Comparison of ENCODE assay signal across 13 cellular contexts in genomic region chr10:98272690-98273453, GRCh38. TPM values are rescaled to one million over a fixed set of nuclear protein-coding genes. Genes with fewer than 3 reads are reported as not detected.
"Had no signal": no experiment of that assay in that cellular context is flagged by ENCODE, and none has a peak within 500 bp of the region (broad histone marks: within the 10 kb centered on the region; RNA-seq: fewer than 3 reads in every experiment).

No MANE protein-coding gene starts in this region.

- H2AFZ ChIP-seq: parathyroid adenoma had no signal

- H3K27me3 ChIP-seq: gastroesophageal sphincter, tibial nerve, uterus had no signal

- H3K4me3 Mint-ChIP-seq: activated CD4-positive, alpha-beta memory T cell treated with anti-CD3 and anti-CD28 coated beads, Interleukin-2, amount 10 ng/mL, durations not matched to agents 7 days and 5 days; activated naive CD8-positive, alpha-beta T cell treated with anti-CD3 and anti-CD28 coated beads, Interleukin-2, amount 10 ng/mL, durations not matched to agents 7 days and 5 days; activated T-helper 1 cell treated with anti-CD3 and anti-CD28 coated beads, Interleukin-12 subunit alpha, Interleukin-12 subunit beta, Interleukin-2, Interleukin-4 antibody, amounts not matched to agents 30 ng/mL and 10 ng/mL and 1 ng/mL, durations not matched to agents 14 hours and 24 hours and 36 hours; memory B cell; stimulated activated memory B cell treated with anti-CD40 and anti-IgM and Interleukin-4, amounts not matched to agents 10 μg/mL and 1 μg/mL and 100 μg/mL, for 72 hours; T-helper 17 cell had no signal

- H3K9ac ChIP-seq: parathyroid adenoma had no signal

- H3K79me2 ChIP-seq: parathyroid adenoma had no signal

- H3K36me3 Mint-ChIP-seq: activated naive CD8-positive, alpha-beta T cell treated with anti-CD3 and anti-CD28 coated beads, Interleukin-2, amount 10 ng/mL, durations not matched to agents 7 days and 5 days; memory B cell; stimulated activated memory B cell treated with anti-CD40 and anti-IgM and Interleukin-4, amounts not matched to agents 10 μg/mL and 1 μg/mL and 100 μg/mL, for 72 hours had no signal

- H3K4me3 ChIP-seq: gastroesophageal sphincter, left ventricle myocardium inferior, tibial nerve, uterus had no signal

- H3K27ac Mint-ChIP-seq: activated CD4-positive, alpha-beta memory T cell treated with anti-CD3 and anti-CD28 coated beads, Interleukin-2, amount 10 ng/mL, durations not matched to agents 7 days and 5 days; activated naive CD8-positive, alpha-beta T cell treated with anti-CD3 and anti-CD28 coated beads, Interleukin-2, amount 10 ng/mL, durations not matched to agents 7 days and 5 days; activated T-helper 1 cell treated with anti-CD3 and anti-CD28 coated beads, Interleukin-12 subunit alpha, Interleukin-12 subunit beta, Interleukin-2, Interleukin-4 antibody, amounts not matched to agents 30 ng/mL and 10 ng/mL and 1 ng/mL, durations not matched to agents 14 hours and 24 hours and 36 hours; memory B cell; stimulated activated memory B cell treated with anti-CD40 and anti-IgM and Interleukin-4, amounts not matched to agents 10 μg/mL and 1 μg/mL and 100 μg/mL, for 72 hours; T-helper 17 cell had no signal

- H3K9me3 Mint-ChIP-seq: activated CD4-positive, alpha-beta memory T cell treated with anti-CD3 and anti-CD28 coated beads, Interleukin-2, amount 10 ng/mL, durations not matched to agents 7 days and 5 days; activated naive CD8-positive, alpha-beta T cell treated with anti-CD3 and anti-CD28 coated beads, Interleukin-2, amount 10 ng/mL, durations not matched to agents 7 days and 5 days; activated T-helper 1 cell treated with anti-CD3 and anti-CD28 coated beads, Interleukin-12 subunit alpha, Interleukin-12 subunit beta, Interleukin-2, Interleukin-4 antibody, amounts not matched to agents 30 ng/mL and 10 ng/mL and 1 ng/mL, durations not matched to agents 14 hours and 24 hours and 36 hours; stimulated activated memory B cell treated with anti-CD40 and anti-IgM and Interleukin-4, amounts not matched to agents 10 μg/mL and 1 μg/mL and 100 μg/mL, for 72 hours had no signal

- H3K9me3 ChIP-seq: gastroesophageal sphincter, left ventricle myocardium inferior, tibial nerve, uterus had no signal

- H3K27ac ChIP-seq: gastroesophageal sphincter, left ventricle myocardium inferior, parathyroid adenoma, tibial nerve, uterus had no signal

- H3K36me3 ChIP-seq: gastroesophageal sphincter, left ventricle myocardium inferior, tibial nerve, uterus had no signal

- ATAC-seq: gastroesophageal sphincter; stimulated activated memory B cell treated with anti-CD40 and anti-IgM and Interleukin-4, amounts not matched to agents 10 μg/mL and 1 μg/mL and 100 μg/mL, for 72 hours; T-helper 17 cell had no signal

- H3K4me1 Mint-ChIP-seq: activated CD4-positive, alpha-beta memory T cell treated with anti-CD3 and anti-CD28 coated beads, Interleukin-2, amount 10 ng/mL, durations not matched to agents 7 days and 5 days; activated naive CD8-positive, alpha-beta T cell treated with anti-CD3 and anti-CD28 coated beads, Interleukin-2, amount 10 ng/mL, durations not matched to agents 7 days and 5 days had no signal

- DNase-seq: activated CD4-positive, alpha-beta memory T cell treated with anti-CD3 and anti-CD28 coated beads, Interleukin-2, amount 10 ng/mL, durations not matched to agents 7 days and 5 days; activated CD4-positive, alpha-beta T cell treated with anti-CD3 and anti-CD28 coated beads for 4 hours; activated naive CD8-positive, alpha-beta T cell treated with anti-CD3 and anti-CD28 coated beads, Interleukin-2, amount 10 ng/mL, durations not matched to agents 7 days and 5 days; erythroblast; left ventricle myocardium inferior; T-helper 17 cell had no signal

RNA-seq across cellular contexts. Expression of gene LOXL4, which starts 4.9 kb away (rescaled TPM):
- total RNA-seq: activated CD4-positive, alpha-beta memory T cell treated with anti-CD3 and anti-CD28 coated beads, Interleukin-2, amount 10 ng/mL, durations not matched to agents 7 days and 5 days; activated naive CD8-positive, alpha-beta T cell treated with anti-CD3 and anti-CD28 coated beads, Interleukin-2, amount 10 ng/mL, durations not matched to agents 7 days and 5 days; activated T-helper 1 cell treated with anti-CD3 and anti-CD28 coated beads, Interleukin-12 subunit alpha, Interleukin-12 subunit beta, Interleukin-2, Interleukin-4 antibody, amounts not matched to agents 30 ng/mL and 10 ng/mL and 1 ng/mL, durations not matched to agents 14 hours and 24 hours and 36 hours; T-helper 17 cell had no signal
